Comparison of ENCODE assay signal across 2 cellular contexts in the genomic region with DNA sequence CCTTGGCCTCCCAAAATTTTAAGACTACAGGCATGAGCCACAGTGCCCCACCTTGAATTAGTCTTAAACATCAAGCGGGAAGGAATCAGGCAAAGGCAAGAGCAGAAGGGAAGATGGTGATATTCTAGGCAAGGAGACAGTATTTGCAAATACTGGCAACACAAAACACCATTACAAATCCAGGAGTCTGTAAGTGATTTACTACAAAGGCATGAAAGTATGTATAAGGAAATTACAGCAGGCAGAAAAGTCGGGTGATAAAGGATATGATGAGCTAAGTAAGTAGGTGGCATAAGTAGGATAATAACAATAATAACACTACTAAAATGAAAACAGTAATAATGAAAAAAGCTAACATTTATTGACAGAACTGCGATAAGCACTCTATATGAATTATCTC.
TF ChIP-seq lines count a peak whose summit lies in the region.

No MANE protein-coding gene starts in this region.

TF ChIP-seq in IMR-90, 13 proteins besides CTCF, POLR2A, EP300 and RAD21:
- TF ChIP-seq NFE2L2 (IDR thresholded peaks at IDR 0.05; ENCODE audit: low read depth, low read length) (no peak), FOS (IDR thresholded peaks at IDR 0.05; ENCODE audit: low read depth, low read length) (no peak), MAZ (IDR thresholded peaks at IDR 0.05; ENCODE audit: borderline replicate concordance, low read depth, low read length) (no peak), CHD1 (IDR thresholded peaks at IDR 0.05; ENCODE audit: low read depth, low read length) (no peak), RCOR1 (IDR thresholded peaks at IDR 0.05; ENCODE audit: insufficient replicate concordance, low read length) (no peak), RFX5 (IDR thresholded peaks at IDR 0.05; ENCODE audit: low read depth, low read length) (no peak)
- TF ChIP-seq, protein P1, sequence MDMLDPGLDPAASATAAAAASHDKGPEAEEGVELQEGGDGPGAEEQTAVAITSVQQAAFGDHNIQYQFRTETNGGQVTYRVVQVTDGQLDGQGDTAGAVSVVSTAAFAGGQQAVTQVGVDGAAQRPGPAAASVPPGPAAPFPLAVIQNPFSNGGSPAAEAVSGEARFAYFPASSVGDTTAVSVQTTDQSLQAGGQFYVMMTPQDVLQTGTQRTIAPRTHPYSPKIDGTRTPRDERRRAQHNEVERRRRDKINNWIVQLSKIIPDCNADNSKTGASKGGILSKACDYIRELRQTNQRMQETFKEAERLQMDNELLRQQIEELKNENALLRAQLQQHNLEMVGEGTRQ (IDR thresholded peaks at IDR 0.05; ENCODE audit: low read depth, low read length) = no peak
- TF ChIP-seq, protein P2, sequence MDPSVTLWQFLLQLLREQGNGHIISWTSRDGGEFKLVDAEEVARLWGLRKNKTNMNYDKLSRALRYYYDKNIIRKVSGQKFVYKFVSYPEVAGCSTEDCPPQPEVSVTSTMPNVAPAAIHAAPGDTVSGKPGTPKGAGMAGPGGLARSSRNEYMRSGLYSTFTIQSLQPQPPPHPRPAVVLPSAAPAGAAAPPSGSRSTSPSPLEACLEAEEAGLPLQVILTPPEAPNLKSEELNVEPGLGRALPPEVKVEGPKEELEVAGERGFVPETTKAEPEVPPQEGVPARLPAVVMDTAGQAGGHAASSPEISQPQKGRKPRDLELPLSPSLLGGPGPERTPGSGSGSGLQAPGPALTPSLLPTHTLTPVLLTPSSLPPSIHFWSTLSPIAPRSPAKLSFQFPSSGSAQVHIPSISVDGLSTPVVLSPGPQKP (IDR thresholded peaks at IDR 0.05; ENCODE audit: borderline replicate concordance, low read depth, low read length) = no peak
TF ChIP-seq in IMR-90: peak in this region for 0.

TF ChIP-seq in endothelial cell of umbilical vein, 7 proteins besides CTCF, POLR2A, EP300 and RAD21:
- TF ChIP-seq JUN (IDR thresholded peaks at IDR 0.05; ENCODE audit: borderline replicate concordance, insufficient read depth, insufficient read length, low read depth) (no peak), GATA2 (IDR thresholded peaks at IDR 0.05; ENCODE audit: insufficient read depth, insufficient read length, low read depth, low read length) (no peak)
